ENCODE assay signal across 14 cellular contexts in genomic region chr9:113154936-113155335, GRCh38. TPM values are rescaled to one million over a fixed set of nuclear protein-coding genes. Genes with fewer than 3 reads are reported as not detected.
DNase-seq lines count a peak whose midpoint lies in the region; ATAC-seq, FAIRE-seq and TF ChIP-seq lines count a peak whose summit lies in the region.
"Had no signal": no experiment of that assay in that cellular context is flagged by ENCODE, and none has a peak within 500 bp of the region (broad histone marks: within the 10 kb centered on the region; RNA-seq: fewer than 3 reads in every experiment).

No MANE protein-coding gene starts in this region.

- no peak for TF ChIP-seq POLR2A in IMR-90 (IDR thresholded peaks at IDR 0.05; ENCODE audit: low read depth, low read length)
- no peak for TF ChIP-seq POLR2A in K562 (conservative IDR thresholded peaks at IDR 0.05)

- DNase-seq in AG10803 (ENCODE audit: low read depth) (peak; percentile 34), IMR-90 (peak; percentile 31), K562 (ENCODE audit: extremely low read depth in 1 of 4, low spot score in 3 of 4) (no peak), myocyte (ENCODE audit: low read depth) (peak; percentile 75), HuH-7.5 (ENCODE audit: low spot score) (no peak), WTC11 (ENCODE audit: low spot score) (no peak), activated T-cell treated with anti-CD3 and anti-CD28 coated beads for 4 hours (no peak)
- no peak for DNase-seq in stimulated activated CD4-positive, alpha-beta T cell treated with anti-CD3 and anti-CD28 coated beads, Interleukin-2, amount 100 ng/mL, for 24 hours
- DNase-seq: activated B cell treated with CpG ODN at 0.5 μM for 24 hours; activated effector memory CD4-positive, alpha-beta T cell treated with anti-CD3 and anti-CD28 coated beads, Interleukin-2, amount 50 U/mL, for 16 hours; left colon; NCI-H1105 treated with DMSO at 0.1 percent for 48 hours; NCI-H510A; Right ventricle myocardium superior had no signal

- H3K4me1 ChIP-seq in IMR-90 (ENCODE audit: control insufficient read depth, insufficient read depth, low read length) (peaks cover 6% of the 10 kb centered on the region; the same call in 1 of the 2 replicates), K562 (replicated peaks in 1 of 2; ENCODE audit: control insufficient read depth in 2 of 2, insufficient read depth in 2 of 2, low read length in 2 of 2) (peaks cover 3 to 14% of the 10 kb centered on the region in 2 experiments; a peak in 4 of 5 replicates)

- H3K23ac ChIP-seq in IMR-90 (ENCODE audit: low read depth, low read length), result no peak overlapping the region

- H4K91ac ChIP-seq in IMR-90 (ENCODE audit: insufficient read depth, low read depth, low read length), result no peak overlapping the region

- H4K20me1 ChIP-seq in IMR-90 (ENCODE audit: insufficient read depth, low read length) (peaks cover 3% of the 10 kb centered on the region; the same call in 1 of the 2 replicates), K562 (replicated peaks; ENCODE audit: control insufficient read depth, insufficient read depth, low read length) (no peaks in the 10 kb centered on the region)

- CTCF ChIA-PET in IMR-90 (lab: Yijun Ruan, JAX), result no interaction called here
- CTCF ChIA-PET in K562 (lab: Yijun Ruan, JAX; ENCODE audit: low intra/inter-chr PET ratio), result no interaction called here
- CTCF ChIA-PET in WTC11 (lab: Charles Lee), result interaction anchor here (2.6 kb wide), 1 partner anchor 120 kb away, joined by 8 read pairs; the partner anchor contains the start of genes CDC26 and PRPF4

- H3K18ac ChIP-seq in IMR-90 (ENCODE audit: low read depth, low read length), result no peak overlapping the region

- no peak overlapping the region for H2BK5ac ChIP-seq in IMR-90 (ENCODE audit: low read depth, low read length, poor library complexity, severe bottlenecking)

- H2AK9ac ChIP-seq in IMR-90 (replicated peaks; ENCODE audit: low read depth, low read length, poor library complexity), result no peak overlapping the region

- BruUV-seq in IMR-90 (replicated peaks; lab: Mats Ljungman, UMichigan) (no TSS peak), K562 (replicated peaks; lab: Mats Ljungman, UMichigan) (no TSS peak)

- H3K4me2 ChIP-seq in IMR-90 (ENCODE audit: low read depth, low read length) (no peak overlapping the region), K562 (ENCODE audit: insufficient read depth, low read length) (no peak overlapping the region)

- H3K36me3 ChIP-seq in IMR-90 (ENCODE audit: control insufficient read depth, insufficient read depth, low read length) (peaks cover 7% of the 10 kb centered on the region), K562 (ENCODE audit: control insufficient read depth, insufficient read depth, low read length) (peaks cover 4% of the 10 kb centered on the region; the same call in 1 of the 3 replicates)

- no peak overlapping the region for H2BK20ac ChIP-seq in IMR-90 (ENCODE audit: low read depth, low read length)

- no peaks in the 10 kb centered on the region for H3K9me3 Mint-ChIP-seq in WTC11
- H3K9me3 Mint-ChIP-seq: activated B cell treated with CpG ODN at 0.5 μM for 24 hours had no signal

- no peak overlapping the region for H3K4ac ChIP-seq in IMR-90 (ENCODE audit: low read depth, low read length)

- no peak overlapping the region for H2BK120ac ChIP-seq in IMR-90 (ENCODE audit: low read depth, low read length)

- H4K8ac ChIP-seq in IMR-90 (ENCODE audit: low read depth in 2 of 2, low read length in 2 of 2), result no peak overlapping the region

- peaks cover 27% of the 10 kb centered on the region for H3K4me1 Mint-ChIP-seq in WTC11

- H3K27me3 ChIP-seq in IMR-90 (ENCODE audit: control insufficient read depth, insufficient read depth, low read length) (no peaks in the 10 kb centered on the region), K562 (ENCODE audit: control insufficient read depth in 2 of 2, insufficient read depth in 2 of 2, low read length in 2 of 2) (no peaks in the 10 kb centered on the region)

- WGBS in IMR-90 (ENCODE audit: extremely low coverage in 2 of 2, insufficient read length in 1 of 2), 2 experiments, result no CpG with 5 or more reads among the region's 2 CpGs
- WGBS in K562 (ENCODE audit: insufficient coverage, low coverage, missing lambda C conversion rate), result 32% methylated on average over 2 of the region's 2 CpGs

- H3K27ac ChIP-seq in IMR-90 (ENCODE audit: insufficient read depth, low read length) (no peak overlapping the region; the same call in 1 of the 2 replicates), K562 (ENCODE audit: extremely low read depth, low read depth, low read length) (no peak overlapping the region)

- no peaks in the 10 kb centered on the region for H3K9me3 ChIP-seq in IMR-90 (ENCODE audit: control insufficient read depth, insufficient read depth, low read length)
- H3K9me3 ChIP-seq in K562 (replicated peaks; ENCODE audit: control insufficient read depth, insufficient read depth, low read depth, low read length), result no peaks in the 10 kb centered on the region

- H3K9me1 ChIP-seq in IMR-90 (ENCODE audit: insufficient read depth, low read length) (peaks cover 6% of the 10 kb centered on the region; the same call in 1 of the 2 replicates), K562 (ENCODE audit: control insufficient read depth, insufficient read depth, low read length) (no peaks in the 10 kb centered on the region)

- TF ChIP-seq EP300 in K562 (IDR thresholded peaks at IDR 0.05; ENCODE audit: low read length), result no peak

- no peak overlapping the region for H3K4me3 Mint-ChIP-seq in WTC11
- H3K4me3 Mint-ChIP-seq: activated B cell treated with CpG ODN at 0.5 μM for 24 hours had no signal

- H2BK15ac ChIP-seq in IMR-90 (ENCODE audit: low read depth, low read length), result no peak overlapping the region

- no peak overlapping the region for H3K9ac ChIP-seq in IMR-90 (ENCODE audit: low read depth, low read length)
- no peak overlapping the region for H3K9ac ChIP-seq in K562 (ENCODE audit: insufficient read depth in 1 of 2, low read depth in 2 of 2, low read length in 2 of 2)

- POLR2A ChIA-PET in IMR-90 (lab: Charles Lee; ENCODE audit: unreplicated experiment) (no interaction called here), K562 (lab: Yijun Ruan, JAX) (interaction anchor here (0.5 to 1.4 kb wide), 4 partner anchors 8 to 20 kb away, joined by 3 to 5 read pairs (median 4); no protein-coding TSS in a partner anchor), WTC11 (lab: Charles Lee) (no interaction called here)

- TF ChIP-seq CTCF in AG10803 (conservative IDR thresholded peaks at IDR 0.05; ENCODE audit: low read length) (no peak), IMR-90 (conservative IDR thresholded peaks at IDR 0.05; ENCODE audit: low read depth, low read length) (no peak), K562 (IDR thresholded peaks at IDR 0.05 in 2 of 3, conservative IDR thresholded peaks at IDR 0.05 in 1 of 3; ENCODE audit: insufficient read depth in 2 of 3, low read depth in 1 of 3, low read length in 3 of 3) (no peak), WTC11 (IDR thresholded peaks at IDR 0.05) (no peak)

- H3K14ac ChIP-seq in IMR-90 (replicated peaks; ENCODE audit: low read depth, low read length), result no peak overlapping the region

- intact Hi-C loops in IMR-90 (cut with micrococcal nuclease), result no loop called here
- intact Hi-C loops in K562 (cut with micrococcal nuclease), result no loop called here

- no peak overlapping the region for H3K56ac ChIP-seq in IMR-90 (ENCODE audit: extremely low read depth, insufficient read depth, low read length)

- H3K79me2 ChIP-seq in K562 (ENCODE audit: control insufficient read depth, insufficient read depth, low read length), result no peaks in the 10 kb centered on the region

- dilution Hi-C loops in IMR-90 (cut with HindIII; ENCODE audit: low sequenced_read_pairs, unreplicated experiment), result no loop called here

- peaks cover 0 to 23% of the 10 kb centered on the region in 2 experiments; a peak in 2 of 4 replicates for H3K79me1 ChIP-seq in IMR-90 (ENCODE audit: low read depth in 1 of 2, low read length in 2 of 2)

- TF ChIP-seq RAD21 in IMR-90 (IDR thresholded peaks at IDR 0.05; ENCODE audit: low read length), result no peak
- no peak for TF ChIP-seq RAD21 in K562 (CRISPR knock-in tag; conservative IDR thresholded peaks at IDR 0.05 in 1 of 2, IDR thresholded peaks at IDR 0.05 in 1 of 2)

- no peak overlapping the region; the same call in 1 of the 2 replicates for H2AK5ac ChIP-seq in IMR-90 (ENCODE audit: low read depth, low read length)

- FAIRE-seq in K562 (lab: Jason Lieb, UNC), result no peak

- H2AFZ ChIP-seq in IMR-90 (replicated peaks; ENCODE audit: low read length, poor library complexity) (no peak overlapping the region), K562 (ENCODE audit: low read depth, low read length) (no peak overlapping the region)

- no peak overlapping the region for H3K4me3 ChIP-seq in AG10803 (ENCODE audit: low read length)
- H3K4me3 ChIP-seq in IMR-90 (ENCODE audit: insufficient read depth, low read depth, low read length), result no peak overlapping the region
- H3K4me3 ChIP-seq in K562, result no peak overlapping the region

- no peak overlapping the region for H3K27ac Mint-ChIP-seq in WTC11
- H3K27ac Mint-ChIP-seq: activated B cell treated with CpG ODN at 0.5 μM for 24 hours had no signal

- ATAC-seq in IMR-90 (ENCODE audit: low read depth) (peak; percentile 7; the same call in 1 of the 2 replicates), K562 (no peak), WTC11 (no peak)
- ATAC-seq: left colon had no signal

- peaks cover 3% of the 10 kb centered on the region; the same call in 1 of the 2 replicates for H3K36me3 Mint-ChIP-seq in WTC11

- in situ Hi-C loops in IMR-90 (cut with MboI; ENCODE audit: low sequenced_read_pairs) (no loop called here), K562 (cut with MboI) (no loop called here)

- no peak overlapping the region for H4K5ac ChIP-seq in IMR-90 (ENCODE audit: low read depth, low read length)

- peaks cover 16% of the 10 kb centered on the region for H3K27me3 Mint-ChIP-seq in WTC11 (ENCODE audit: low read depth)
- H3K27me3 Mint-ChIP-seq: activated B cell treated with CpG ODN at 0.5 μM for 24 hours had no signal

RNA-seq across cellular contexts. Expression of gene SLC31A2, which starts 4.1 kb away (rescaled TPM):
- total RNA-seq in IMR-90 (2012; rRNA removed), result 5.8 and 7.2 TPM in 2 replicates
- polyA plus RNA-seq in IMR-90 (2012; rRNA removed), result 5.1 and 6.3 TPM in 2 replicates
- polyA plus RNA-seq in IMR-90 (2012; cell fraction: cytosol; rRNA removed), result 3.9 and 4.7 TPM in 2 replicates
- polyA plus RNA-seq in IMR-90 (2012; cell fraction: nucleus; rRNA removed; ENCODE audit: low replicate concordance), result 2.0 and 2.7 TPM in 2 replicates
- total RNA-seq in K562 (2011; cell fraction: chromatin; rRNA removed; ENCODE audit: low replicate concordance), result 5.2 and 7.8 TPM in 2 replicates
- total RNA-seq in K562 (2011; cell fraction: nucleolus; rRNA removed), result 7.8 and 9.8 TPM in 2 replicates
- 5.3 and 11.9 TPM in 2 replicates for total RNA-seq in K562 (2011; cell fraction: nucleoplasm; rRNA removed)
- total RNA-seq in K562 (2014; rRNA removed), result 1.5 and 2.0 TPM in 2 replicates
- total RNA-seq in K562 (2014; rRNA removed; fragmentation: Illumina TruSeq; extraction: Trizol), result 2.5 and 2.7 TPM in 2 replicates
- total RNA-seq in K562 (2015; rRNA removed; fragmentation: Illumina TruSeq; extraction: Trizol), result 2.6 and 3.5 TPM in 2 replicates
- total RNA-seq in K562 (2021), result 2.2 and 2.3 TPM in 2 replicates
- polyA plus RNA-seq in K562 (2011; rRNA removed), result 2.8 and 4.3 TPM in 2 replicates
- 3.8 and 6.4 TPM in 2 replicates for polyA plus RNA-seq in K562 (2011; cell fraction: cytosol; rRNA removed)
- 3.0 and 4.7 TPM in 2 replicates for polyA plus RNA-seq in K562 (2011; cell fraction: nucleus; rRNA removed)
- 2.1 and 2.4 TPM in 2 replicates for polyA plus RNA-seq in K562 (2012)
- 2.3 and 2.5 TPM in 2 replicates for polyA plus RNA-seq in K562 (2014; fragmentation: Illumina TruSeq; extraction: Trizol)
- 1 to 10 TPM; 1.5 to 2.2 TPM for polyA plus RNA-seq in K562 (2014; fragmentation: Nextera tagmentation; extraction: Ambion mirVana)
- polyA plus RNA-seq in K562 (2014; rRNA removed), result 2.2 and 3.6 TPM in 2 replicates
- 2.9 and 4.3 TPM in 2 replicates for polyA minus RNA-seq in K562 (2011; rRNA and poly(A)+ RNA removed)
- 0.57 TPM in 1 of 2 replicates, not detected in the other for polyA minus RNA-seq in K562 (2011; cell fraction: cytosol; rRNA and poly(A)+ RNA removed)
- 4.6 and 5.8 TPM in 2 replicates for polyA minus RNA-seq in K562 (2011; cell fraction: nucleus; rRNA and poly(A)+ RNA removed)
- 62.3 and 68.5 TPM in 2 replicates for total RNA-seq in myocyte
- 35.5 TPM for polyA plus RNA-seq in myocyte (2012)
- 1.7 to 2.0 TPM (median 1.8 TPM) in 3 replicates for total RNA-seq in WTC11 (2021)

Comparison
In these comparisons a context has a peak if more than half of its experiments do, and no peak if none do; other contexts are left out.
1. DNase-seq: peak in AG10803 (single experiment), IMR-90 (single experiment) and myocyte (single experiment); none in K562 (0 of 4), HuH-7.5 (single experiment), stimulated activated CD4-positive, alpha-beta T cell treated with anti-CD3 and anti-CD28 coated beads, Interleukin-2, amount 100 ng/mL, for 24 hours (0 of 2), WTC11 (single experiment) and activated T-cell treated with anti-CD3 and anti-CD28 coated beads for 4 hours (single experiment).